ENCODE assay signal across 1 cellular context in the genomic region with DNA sequence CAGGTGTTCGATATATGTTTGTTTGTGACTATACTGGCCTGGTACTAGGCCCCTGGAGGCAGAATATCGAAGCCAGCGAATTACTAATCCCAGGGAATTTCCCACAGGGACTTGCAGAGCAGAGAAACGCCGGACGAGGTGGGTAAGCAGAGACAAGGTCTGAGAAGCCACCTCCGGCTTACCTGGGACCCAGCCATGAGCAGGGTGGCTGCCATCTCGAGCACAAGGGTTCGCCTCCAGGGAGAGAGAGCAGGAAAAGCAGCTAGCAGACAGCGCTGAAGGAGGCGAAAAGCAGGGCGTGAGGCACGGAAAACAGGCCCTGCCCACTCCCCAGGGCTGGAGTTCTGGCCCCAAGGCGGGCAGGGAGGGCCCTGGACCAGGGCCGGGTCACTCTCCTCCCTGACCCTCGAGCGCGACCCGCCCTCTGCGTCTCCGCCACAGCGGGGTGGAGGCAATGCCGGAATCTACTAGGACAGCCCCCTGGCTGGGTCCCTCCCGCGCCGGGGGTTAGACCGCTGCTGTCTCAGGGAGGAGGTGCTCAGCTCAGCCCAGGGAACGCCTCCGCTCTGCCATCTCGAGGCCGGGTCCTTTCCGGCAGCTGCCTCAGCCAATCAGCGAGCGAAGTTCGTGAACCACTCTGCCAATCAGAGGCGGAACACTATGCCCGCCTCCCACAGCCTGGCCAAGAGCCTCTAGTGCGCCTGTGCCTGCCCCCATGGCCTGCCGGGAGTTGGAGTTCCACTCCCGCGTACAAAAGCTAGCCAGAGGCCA.
TF ChIP-seq lines count a peak whose summit lies in the region.

No MANE protein-coding gene starts in this region.

TF ChIP-seq in HepG2, 621 proteins besides CTCF, POLR2A, EP300 and RAD21 (continued from another document and continues in another):
- TF ChIP-seq SRSF4 (IDR thresholded peaks at IDR 0.05; ENCODE audit: low read depth, low read length, poor library complexity, severe bottlenecking) (no peak), SCMH1 (CRISPR knock-in tag; IDR thresholded peaks at IDR 0.05; ENCODE audit: borderline replicate concordance) (no peak), ZNF670 (CRISPR knock-in tag; IDR thresholded peaks at IDR 0.05; ENCODE audit: borderline replicate concordance) (no peak), ZKSCAN1 (IDR thresholded peaks at IDR 0.05; ENCODE audit: low read length) (no peak), ZBTB21 (CRISPR knock-in tag; IDR thresholded peaks at IDR 0.05) (no peak), GTF3A (CRISPR knock-in tag; conservative IDR thresholded peaks at IDR 0.05) (0 out of 2 replicates have a peak, but pooled peaks have one; percentile 29), REL (CRISPR knock-in tag; conservative IDR thresholded peaks at IDR 0.05) (no peak), CHD4 (IDR thresholded peaks at IDR 0.05; ENCODE audit: borderline replicate concordance, low read length) (no peak), MEIS2 (CRISPR knock-in tag; IDR thresholded peaks at IDR 0.05) (peak; percentile 75; the same call in 1 of the 2 replicates), RBM22 (optimal IDR thresholded peaks at IDR 0.05; ENCODE audit: low read length) (no peak), FOSL2 (CRISPR knock-in tag; IDR thresholded peaks at IDR 0.05) (no peak; the same call in 1 of the 2 replicates), U2AF2 (IDR thresholded peaks at IDR 0.05; ENCODE audit: low read depth, low read length) (no peak), NFIB (CRISPR knock-in tag; IDR thresholded peaks at IDR 0.05; ENCODE audit: borderline replicate concordance) (no peak), ESRRA (CRISPR knock-in tag; IDR thresholded peaks at IDR 0.05; ENCODE audit: low read depth) (0 out of 2 replicates have a peak, but pooled peaks have one; percentile 35), CHD2 (IDR thresholded peaks at IDR 0.05; ENCODE audit: low read depth, low read length) (0 out of 2 replicates have a peak, but pooled peaks have one; percentile 41), POLR2AphosphoS5 (IDR thresholded peaks at IDR 0.05; ENCODE audit: low read depth, low read length) (peak; percentile 69), RXRA (CRISPR knock-in tag; IDR thresholded peaks at IDR 0.05) (peak; percentile 71), ZNF251 (CRISPR knock-in tag; IDR thresholded peaks at IDR 0.05) (no peak), IKZF1 (IDR thresholded peaks at IDR 0.05) (no peak), PRPF4 (IDR thresholded peaks at IDR 0.05; ENCODE audit: low read depth, low read length, poor library complexity, severe bottlenecking) (no peak), CREB1 (IDR thresholded peaks at IDR 0.05) (peak; percentile 41; the same call in 1 of the 2 replicates), CREB1 (CRISPR knock-in tag; IDR thresholded peaks at IDR 0.05) (no peak), ZNF713 (CRISPR knock-in tag; IDR thresholded peaks at IDR 0.05) (no peak), ATF7 (IDR thresholded peaks at IDR 0.05) (no peak), ATF7 (CRISPR knock-in tag; IDR thresholded peaks at IDR 0.05) (no peak), KLF12 (CRISPR knock-in tag; IDR thresholded peaks at IDR 0.05; ENCODE audit: borderline replicate concordance) (no peak; the same call in 1 of the 2 replicates), NCOA5 (CRISPR knock-in tag; IDR thresholded peaks at IDR 0.05) (no peak), ZNF205 (CRISPR knock-in tag; IDR thresholded peaks at IDR 0.05) (no peak), RBM39 (IDR thresholded peaks at IDR 0.05; ENCODE audit: low read depth, low read length, poor library complexity, severe bottlenecking) (peak; percentile 10), PLRG1 (conservative IDR thresholded peaks at IDR 0.05) (no peak)
- TF ChIP-seq, protein P1, sequence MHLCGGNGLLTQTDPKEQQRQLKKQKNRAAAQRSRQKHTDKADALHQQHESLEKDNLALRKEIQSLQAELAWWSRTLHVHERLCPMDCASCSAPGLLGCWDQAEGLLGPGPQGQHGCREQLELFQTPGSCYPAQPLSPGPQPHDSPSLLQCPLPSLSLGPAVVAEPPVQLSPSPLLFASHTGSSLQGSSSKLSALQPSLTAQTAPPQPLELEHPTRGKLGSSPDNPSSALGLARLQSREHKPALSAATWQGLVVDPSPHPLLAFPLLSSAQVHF (CRISPR knock-in tag; IDR thresholded peaks at IDR 0.05): no peak
- TF ChIP-seq, protein P2, sequence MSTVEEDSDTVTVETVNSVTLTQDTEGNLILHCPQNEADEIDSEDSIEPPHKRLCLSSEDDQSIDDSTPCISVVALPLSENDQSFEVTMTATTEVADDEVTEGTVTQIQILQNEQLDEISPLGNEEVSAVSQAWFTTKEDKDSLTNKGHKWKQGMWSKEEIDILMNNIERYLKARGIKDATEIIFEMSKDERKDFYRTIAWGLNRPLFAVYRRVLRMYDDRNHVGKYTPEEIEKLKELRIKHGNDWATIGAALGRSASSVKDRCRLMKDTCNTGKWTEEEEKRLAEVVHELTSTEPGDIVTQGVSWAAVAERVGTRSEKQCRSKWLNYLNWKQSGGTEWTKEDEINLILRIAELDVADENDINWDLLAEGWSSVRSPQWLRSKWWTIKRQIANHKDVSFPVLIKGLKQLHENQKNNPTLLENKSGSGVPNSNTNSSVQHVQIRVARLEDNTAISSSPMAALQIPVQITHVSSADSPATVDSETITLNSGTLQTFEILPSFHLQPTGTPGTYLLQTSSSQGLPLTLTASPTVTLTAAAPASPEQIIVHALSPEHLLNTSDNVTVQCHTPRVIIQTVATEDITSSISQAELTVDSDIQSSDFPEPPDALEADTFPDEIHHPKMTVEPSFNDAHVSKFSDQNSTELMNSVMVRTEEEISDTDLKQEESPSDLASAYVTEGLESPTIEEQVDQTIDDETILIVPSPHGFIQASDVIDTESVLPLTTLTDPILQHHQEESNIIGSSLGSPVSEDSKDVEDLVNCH (CRISPR knock-in tag; IDR thresholded peaks at IDR 0.05): no peak
- TF ChIP-seq, protein P3, sequence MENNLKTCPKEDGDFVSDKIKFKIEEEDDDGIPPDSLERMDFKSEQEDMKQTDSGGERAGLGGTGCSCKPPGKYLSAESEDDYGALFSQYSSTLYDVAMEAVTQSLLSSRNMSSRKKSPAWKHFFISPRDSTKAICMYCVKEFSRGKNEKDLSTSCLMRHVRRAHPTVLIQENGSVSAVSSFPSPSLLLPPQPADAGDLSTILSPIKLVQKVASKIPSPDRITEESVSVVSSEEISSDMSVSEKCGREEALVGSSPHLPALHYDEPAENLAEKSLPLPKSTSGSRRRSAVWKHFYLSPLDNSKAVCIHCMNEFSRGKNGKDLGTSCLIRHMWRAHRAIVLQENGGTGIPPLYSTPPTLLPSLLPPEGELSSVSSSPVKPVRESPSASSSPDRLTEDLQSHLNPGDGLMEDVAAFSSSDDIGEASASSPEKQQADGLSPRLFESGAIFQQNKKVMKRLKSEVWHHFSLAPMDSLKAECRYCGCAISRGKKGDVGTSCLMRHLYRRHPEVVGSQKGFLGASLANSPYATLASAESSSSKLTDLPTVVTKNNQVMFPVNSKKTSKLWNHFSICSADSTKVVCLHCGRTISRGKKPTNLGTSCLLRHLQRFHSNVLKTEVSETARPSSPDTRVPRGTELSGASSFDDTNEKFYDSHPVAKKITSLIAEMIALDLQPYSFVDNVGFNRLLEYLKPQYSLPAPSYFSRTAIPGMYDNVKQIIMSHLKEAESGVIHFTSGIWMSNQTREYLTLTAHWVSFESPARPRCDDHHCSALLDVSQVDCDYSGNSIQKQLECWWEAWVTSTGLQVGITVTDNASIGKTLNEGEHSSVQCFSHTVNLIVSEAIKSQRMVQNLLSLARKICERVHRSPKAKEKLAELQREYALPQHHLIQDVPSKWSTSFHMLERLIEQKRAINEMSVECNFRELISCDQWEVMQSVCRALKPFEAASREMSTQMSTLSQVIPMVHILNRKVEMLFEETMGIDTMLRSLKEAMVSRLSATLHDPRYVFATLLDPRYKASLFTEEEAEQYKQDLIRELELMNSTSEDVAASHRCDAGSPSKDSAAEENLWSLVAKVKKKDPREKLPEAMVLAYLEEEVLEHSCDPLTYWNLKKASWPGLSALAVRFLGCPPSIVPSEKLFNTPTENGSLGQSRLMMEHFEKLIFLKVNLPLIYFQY (CRISPR knock-in tag; IDR thresholded peaks at IDR 0.05; ENCODE audit: borderline replicate concordance): no peak
- TF ChIP-seq, protein P4, sequence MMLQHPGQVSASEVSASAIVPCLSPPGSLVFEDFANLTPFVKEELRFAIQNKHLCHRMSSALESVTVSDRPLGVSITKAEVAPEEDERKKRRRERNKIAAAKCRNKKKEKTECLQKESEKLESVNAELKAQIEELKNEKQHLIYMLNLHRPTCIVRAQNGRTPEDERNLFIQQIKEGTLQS (CRISPR knock-in tag; IDR thresholded peaks at IDR 0.05): no peak
- TF ChIP-seq, protein P5, sequence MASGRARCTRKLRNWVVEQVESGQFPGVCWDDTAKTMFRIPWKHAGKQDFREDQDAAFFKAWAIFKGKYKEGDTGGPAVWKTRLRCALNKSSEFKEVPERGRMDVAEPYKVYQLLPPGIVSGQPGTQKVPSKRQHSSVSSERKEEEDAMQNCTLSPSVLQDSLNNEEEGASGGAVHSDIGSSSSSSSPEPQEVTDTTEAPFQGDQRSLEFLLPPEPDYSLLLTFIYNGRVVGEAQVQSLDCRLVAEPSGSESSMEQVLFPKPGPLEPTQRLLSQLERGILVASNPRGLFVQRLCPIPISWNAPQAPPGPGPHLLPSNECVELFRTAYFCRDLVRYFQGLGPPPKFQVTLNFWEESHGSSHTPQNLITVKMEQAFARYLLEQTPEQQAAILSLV (CRISPR knock-in tag; IDR thresholded peaks at IDR 0.05; ENCODE audit: borderline replicate concordance): no peak
- TF ChIP-seq, protein P6, sequence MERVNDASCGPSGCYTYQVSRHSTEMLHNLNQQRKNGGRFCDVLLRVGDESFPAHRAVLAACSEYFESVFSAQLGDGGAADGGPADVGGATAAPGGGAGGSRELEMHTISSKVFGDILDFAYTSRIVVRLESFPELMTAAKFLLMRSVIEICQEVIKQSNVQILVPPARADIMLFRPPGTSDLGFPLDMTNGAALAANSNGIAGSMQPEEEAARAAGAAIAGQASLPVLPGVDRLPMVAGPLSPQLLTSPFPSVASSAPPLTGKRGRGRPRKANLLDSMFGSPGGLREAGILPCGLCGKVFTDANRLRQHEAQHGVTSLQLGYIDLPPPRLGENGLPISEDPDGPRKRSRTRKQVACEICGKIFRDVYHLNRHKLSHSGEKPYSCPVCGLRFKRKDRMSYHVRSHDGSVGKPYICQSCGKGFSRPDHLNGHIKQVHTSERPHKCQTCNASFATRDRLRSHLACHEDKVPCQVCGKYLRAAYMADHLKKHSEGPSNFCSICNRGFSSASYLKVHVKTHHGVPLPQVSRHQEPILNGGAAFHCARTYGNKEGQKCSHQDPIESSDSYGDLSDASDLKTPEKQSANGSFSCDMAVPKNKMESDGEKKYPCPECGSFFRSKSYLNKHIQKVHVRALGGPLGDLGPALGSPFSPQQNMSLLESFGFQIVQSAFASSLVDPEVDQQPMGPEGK (CRISPR knock-in tag; IDR thresholded peaks at IDR 0.05): peak; percentile 86
- TF ChIP-seq, protein P7, sequence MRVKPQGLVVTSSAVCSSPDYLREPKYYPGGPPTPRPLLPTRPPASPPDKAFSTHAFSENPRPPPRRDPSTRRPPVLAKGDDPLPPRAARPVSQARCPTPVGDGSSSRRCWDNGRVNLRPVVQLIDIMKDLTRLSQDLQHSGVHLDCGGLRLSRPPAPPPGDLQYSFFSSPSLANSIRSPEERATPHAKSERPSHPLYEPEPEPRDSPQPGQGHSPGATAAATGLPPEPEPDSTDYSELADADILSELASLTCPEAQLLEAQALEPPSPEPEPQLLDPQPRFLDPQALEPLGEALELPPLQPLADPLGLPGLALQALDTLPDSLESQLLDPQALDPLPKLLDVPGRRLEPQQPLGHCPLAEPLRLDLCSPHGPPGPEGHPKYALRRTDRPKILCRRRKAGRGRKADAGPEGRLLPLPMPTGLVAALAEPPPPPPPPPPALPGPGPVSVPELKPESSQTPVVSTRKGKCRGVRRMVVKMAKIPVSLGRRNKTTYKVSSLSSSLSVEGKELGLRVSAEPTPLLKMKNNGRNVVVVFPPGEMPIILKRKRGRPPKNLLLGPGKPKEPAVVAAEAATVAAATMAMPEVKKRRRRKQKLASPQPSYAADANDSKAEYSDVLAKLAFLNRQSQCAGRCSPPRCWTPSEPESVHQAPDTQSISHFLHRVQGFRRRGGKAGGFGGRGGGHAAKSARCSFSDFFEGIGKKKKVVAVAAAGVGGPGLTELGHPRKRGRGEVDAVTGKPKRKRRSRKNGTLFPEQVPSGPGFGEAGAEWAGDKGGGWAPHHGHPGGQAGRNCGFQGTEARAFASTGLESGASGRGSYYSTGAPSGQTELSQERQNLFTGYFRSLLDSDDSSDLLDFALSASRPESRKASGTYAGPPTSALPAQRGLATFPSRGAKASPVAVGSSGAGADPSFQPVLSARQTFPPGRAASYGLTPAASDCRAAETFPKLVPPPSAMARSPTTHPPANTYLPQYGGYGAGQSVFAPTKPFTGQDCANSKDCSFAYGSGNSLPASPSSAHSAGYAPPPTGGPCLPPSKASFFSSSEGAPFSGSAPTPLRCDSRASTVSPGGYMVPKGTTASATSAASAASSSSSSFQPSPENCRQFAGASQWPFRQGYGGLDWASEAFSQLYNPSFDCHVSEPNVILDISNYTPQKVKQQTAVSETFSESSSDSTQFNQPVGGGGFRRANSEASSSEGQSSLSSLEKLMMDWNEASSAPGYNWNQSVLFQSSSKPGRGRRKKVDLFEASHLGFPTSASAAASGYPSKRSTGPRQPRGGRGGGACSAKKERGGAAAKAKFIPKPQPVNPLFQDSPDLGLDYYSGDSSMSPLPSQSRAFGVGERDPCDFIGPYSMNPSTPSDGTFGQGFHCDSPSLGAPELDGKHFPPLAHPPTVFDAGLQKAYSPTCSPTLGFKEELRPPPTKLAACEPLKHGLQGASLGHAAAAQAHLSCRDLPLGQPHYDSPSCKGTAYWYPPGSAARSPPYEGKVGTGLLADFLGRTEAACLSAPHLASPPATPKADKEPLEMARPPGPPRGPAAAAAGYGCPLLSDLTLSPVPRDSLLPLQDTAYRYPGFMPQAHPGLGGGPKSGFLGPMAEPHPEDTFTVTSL (CRISPR knock-in tag; IDR thresholded peaks at IDR 0.05; ENCODE audit: borderline replicate concordance): no peak
- TF ChIP-seq, protein P8, sequence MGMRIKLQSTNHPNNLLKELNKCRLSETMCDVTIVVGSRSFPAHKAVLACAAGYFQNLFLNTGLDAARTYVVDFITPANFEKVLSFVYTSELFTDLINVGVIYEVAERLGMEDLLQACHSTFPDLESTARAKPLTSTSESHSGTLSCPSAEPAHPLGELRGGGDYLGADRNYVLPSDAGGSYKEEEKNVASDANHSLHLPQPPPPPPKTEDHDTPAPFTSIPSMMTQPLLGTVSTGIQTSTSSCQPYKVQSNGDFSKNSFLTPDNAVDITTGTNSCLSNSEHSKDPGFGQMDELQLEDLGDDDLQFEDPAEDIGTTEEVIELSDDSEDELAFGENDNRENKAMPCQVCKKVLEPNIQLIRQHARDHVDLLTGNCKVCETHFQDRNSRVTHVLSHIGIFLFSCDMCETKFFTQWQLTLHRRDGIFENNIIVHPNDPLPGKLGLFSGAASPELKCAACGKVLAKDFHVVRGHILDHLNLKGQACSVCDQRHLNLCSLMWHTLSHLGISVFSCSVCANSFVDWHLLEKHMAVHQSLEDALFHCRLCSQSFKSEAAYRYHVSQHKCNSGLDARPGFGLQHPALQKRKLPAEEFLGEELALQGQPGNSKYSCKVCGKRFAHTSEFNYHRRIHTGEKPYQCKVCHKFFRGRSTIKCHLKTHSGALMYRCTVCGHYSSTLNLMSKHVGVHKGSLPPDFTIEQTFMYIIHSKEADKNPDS (CRISPR knock-in tag; IDR thresholded peaks at IDR 0.05): no peak
